ENCODE assay signal across 15 cellular contexts in genomic region chr6:140071601-140072062, GRCh38.
DNase-seq lines count a peak whose midpoint lies in the region; ATAC-seq, FAIRE-seq and TF ChIP-seq lines count a peak whose summit lies in the region.
"Had no signal": no experiment of that assay in that cellular context is flagged by ENCODE, and none has a peak within 500 bp of the region (broad histone marks: within the 10 kb centered on the region; RNA-seq: fewer than 3 reads in every experiment).

No MANE protein-coding gene starts in this region.

- H3K4me3 Mint-ChIP-seq in HFFc6 = no peak overlapping the region; the same call in 1 of the 2 replicates
- peak overlapping the region; percentile 62 for H3K4me3 Mint-ChIP-seq in astrocyte (ENCODE audit: unreplicated experiment)
- H3K4me3 Mint-ChIP-seq in activated CD8-positive, alpha-beta memory T cell treated with anti-CD3 and anti-CD28 coated beads, Interleukin-2, amount 10 ng/mL, durations not matched to agents 7 days and 5 days = no peak overlapping the region

- CTCF ChIA-PET in activated CD8-positive, alpha-beta memory T cell treated with anti-CD3 and anti-CD28 coated beads, Interleukin-2, amount 10 ng/mL, durations not matched to agents 7 days and 5 days (lab: Charles Lee) = no interaction called here

- peak; percentile 96 for DNase-seq in HFFc6
- DNase-seq in astrocyte (ENCODE audit: low read depth) = peak; percentile 95
- peak; percentile 65 for DNase-seq in kidney tubule cell (ENCODE audit: low spot score)
- no peak for DNase-seq in activated CD4-positive, CD25-positive, alpha-beta regulatory T cell treated with anti-CD3 and anti-CD28 coated beads, Interleukin-2, amount 50 U/mL, for 72 hours
- no peak for DNase-seq in NCI-H526 (lab: John Stamatoyannopoulos, UW)
- no peak for DNase-seq in activated CD8-positive, alpha-beta memory T cell treated with anti-CD3 and anti-CD28 coated beads, Interleukin-2, amount 10 ng/mL, durations not matched to agents 7 days and 5 days
- DNase-seq: activated CD8-positive, alpha-beta memory T cell treated with anti-CD3 and anti-CD28 coated beads for 24 hours; GDM1; left colon; NCI-H446 treated with DMSO at 0.1 percent for 48 hours; pancreas; upper lobe of left lung had no signal

- FAIRE-seq in astrocyte (lab: Jason Lieb, UNC) = peak; percentile 47
- FAIRE-seq: pancreas had no signal

- peaks cover 11% of the 10 kb centered on the region; the same call in 1 of the 2 replicates for H3K9me3 Mint-ChIP-seq in HFFc6
- no peaks in the 10 kb centered on the region for H3K9me3 Mint-ChIP-seq in astrocyte (ENCODE audit: unreplicated experiment)
- H3K9me3 Mint-ChIP-seq in activated CD8-positive, alpha-beta memory T cell treated with anti-CD3 and anti-CD28 coated beads, Interleukin-2, amount 10 ng/mL, durations not matched to agents 7 days and 5 days (ENCODE audit: low read depth) = no peaks in the 10 kb centered on the region

- TF ChIP-seq CTCF in 22Rv1 (IDR thresholded peaks at IDR 0.05) = no peak
- no peak for TF ChIP-seq CTCF in HFFc6 (IDR thresholded peaks at IDR 0.05)
- TF ChIP-seq CTCF in astrocyte (IDR thresholded peaks at IDR 0.05; ENCODE audit: insufficient read depth, low read depth, low read length) = no peak

- peaks cover 21% of the 10 kb centered on the region for H3K4me1 ChIP-seq in astrocyte (ENCODE audit: insufficient read depth, low read length)
- H3K4me1 ChIP-seq: HAP-1 had no signal

- peak overlapping the region; percentile 55 for H3K27ac ChIP-seq in 22Rv1
- H3K27ac ChIP-seq in astrocyte (ENCODE audit: low read depth, low read length) = peak overlapping the region; percentile 54

- H3K27ac Mint-ChIP-seq in HFFc6 (peak overlapping the region; percentile 88), astrocyte (ENCODE audit: unreplicated experiment) (peak overlapping the region; percentile 88)
- H3K27ac Mint-ChIP-seq in activated CD8-positive, alpha-beta memory T cell treated with anti-CD3 and anti-CD28 coated beads, Interleukin-2, amount 10 ng/mL, durations not matched to agents 7 days and 5 days = no peak overlapping the region

- no peaks in the 10 kb centered on the region for H4K20me1 ChIP-seq in astrocyte (ENCODE audit: insufficient read depth, low read length)

- no peaks in the 10 kb centered on the region for H3K27me3 ChIP-seq in astrocyte (ENCODE audit: insufficient read depth, low read length)
- H3K27me3 ChIP-seq: pancreas, upper lobe of left lung had no signal

- H3K9ac ChIP-seq in astrocyte (ENCODE audit: low read length) = peak overlapping the region; percentile 7

- no peak overlapping the region for H2AFZ ChIP-seq in astrocyte (ENCODE audit: low read depth, low read length)

- ATAC-seq in GM19324 (IDR thresholded peaks at IDR 0.05; ENCODE audit: low FRiP score, unreplicated experiment) = no peak
- no peak for ATAC-seq in activated CD8-positive, alpha-beta memory T cell treated with anti-CD3 and anti-CD28 coated beads, Interleukin-2, amount 10 ng/mL, durations not matched to agents 7 days and 5 days

- H3K4me3 ChIP-seq in astrocyte (ENCODE audit: insufficient read depth, low read depth, low read length) = no peak overlapping the region
- H3K4me3 ChIP-seq: HAP-1, pancreas, upper lobe of left lung had no signal

- peak overlapping the region; percentile 41 for H3K4me2 ChIP-seq in astrocyte (ENCODE audit: low read length)

- H3K36me3 Mint-ChIP-seq in HFFc6 (ENCODE audit: low read depth) = peaks cover 41% of the 10 kb centered on the region
- H3K36me3 Mint-ChIP-seq in astrocyte (ENCODE audit: low read depth, unreplicated experiment) = no peaks in the 10 kb centered on the region
- H3K36me3 Mint-ChIP-seq in activated CD8-positive, alpha-beta memory T cell treated with anti-CD3 and anti-CD28 coated beads, Interleukin-2, amount 10 ng/mL, durations not matched to agents 7 days and 5 days = no peaks in the 10 kb centered on the region

- H3K4me1 Mint-ChIP-seq in HFFc6 (ENCODE audit: low read depth) = peaks cover 77% of the 10 kb centered on the region
- H3K4me1 Mint-ChIP-seq in astrocyte (ENCODE audit: low read depth, unreplicated experiment) = peaks cover 23% of the 10 kb centered on the region
- H3K4me1 Mint-ChIP-seq in activated CD8-positive, alpha-beta memory T cell treated with anti-CD3 and anti-CD28 coated beads, Interleukin-2, amount 10 ng/mL, durations not matched to agents 7 days and 5 days = no peaks in the 10 kb centered on the region

- no peaks in the 10 kb centered on the region for H3K36me3 ChIP-seq in astrocyte (ENCODE audit: insufficient read depth, low read length)
- H3K36me3 ChIP-seq: HAP-1, pancreas, upper lobe of left lung had no signal

- no peaks in the 10 kb centered on the region; the same call in 1 of the 2 replicates for H3K27me3 Mint-ChIP-seq in HFFc6 (ENCODE audit: insufficient read depth)
- no peaks in the 10 kb centered on the region for H3K27me3 Mint-ChIP-seq in astrocyte (ENCODE audit: low read depth, unreplicated experiment)
- H3K27me3 Mint-ChIP-seq in activated CD8-positive, alpha-beta memory T cell treated with anti-CD3 and anti-CD28 coated beads, Interleukin-2, amount 10 ng/mL, durations not matched to agents 7 days and 5 days = peaks cover 15% of the 10 kb centered on the region

- H3K79me2 ChIP-seq in astrocyte (ENCODE audit: insufficient read depth, low read length) = no peaks in the 10 kb centered on the region

- H3K9me3 ChIP-seq in astrocyte (ENCODE audit: insufficient read depth, low read depth, low read length) = no peaks in the 10 kb centered on the region
- H3K9me3 ChIP-seq: HAP-1, pancreas, upper lobe of left lung had no signal

Comparison
In these comparisons a context has a peak if more than half of its experiments do, and no peak if none do; other contexts are left out.
1. DNase-seq: peak in HFFc6 (single experiment), astrocyte (single experiment) and kidney tubule cell (single experiment); none in activated CD4-positive, CD25-positive, alpha-beta regulatory T cell treated with anti-CD3 and anti-CD28 coated beads, Interleukin-2, amount 50 U/mL, for 72 hours (single experiment), NCI-H526 (0 of 2) and activated CD8-positive, alpha-beta memory T cell treated with anti-CD3 and anti-CD28 coated beads, Interleukin-2, amount 10 ng/mL, durations not matched to agents 7 days and 5 days (single experiment).